ENCODE assay signal across 1 cellular context in the genomic region with DNA sequence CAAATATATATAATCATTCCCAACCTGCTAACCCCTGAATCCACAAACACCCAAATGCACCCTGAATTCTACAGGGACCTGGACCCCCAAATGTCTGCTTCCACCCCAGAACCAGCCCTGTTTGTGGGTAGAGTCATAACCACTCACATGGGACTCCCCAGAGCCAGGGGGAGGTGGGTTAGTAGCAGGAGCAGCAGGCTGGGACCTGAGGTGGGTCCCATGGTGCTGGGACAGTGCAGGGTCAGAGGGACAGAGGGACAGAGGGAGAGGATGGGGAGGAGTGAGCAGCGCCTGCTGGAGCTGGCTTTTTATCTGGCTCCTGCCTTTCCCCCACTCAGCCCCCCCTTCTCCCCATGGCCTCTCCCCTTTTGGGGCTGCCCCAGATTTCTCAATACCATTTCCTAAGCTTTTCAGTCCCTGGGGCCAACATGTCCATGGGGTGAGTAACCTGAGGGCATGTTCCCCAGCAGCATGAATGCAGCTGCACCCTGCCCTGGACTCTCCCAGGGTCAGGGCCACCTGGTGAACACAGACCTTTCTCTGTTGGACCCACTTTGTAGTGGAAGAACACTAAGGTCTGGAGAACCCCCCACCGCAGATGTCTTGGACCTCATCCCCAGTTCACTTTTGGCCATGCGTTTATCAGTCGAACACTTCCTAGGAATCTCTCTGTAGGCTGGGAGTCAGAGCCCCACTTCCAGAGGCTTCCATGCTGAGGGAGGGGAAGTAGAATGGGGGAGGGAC.
TF ChIP-seq lines count a peak whose summit lies in the region.

A gene (minus strand): TSS at position 282 of the 744 bp plus-strand sequence. CDS start 61 bp downstream, at position 221.

TF ChIP-seq in GM23338, 12 proteins besides CTCF, POLR2A, EP300 and RAD21:
- TF ChIP-seq, protein P1, sequence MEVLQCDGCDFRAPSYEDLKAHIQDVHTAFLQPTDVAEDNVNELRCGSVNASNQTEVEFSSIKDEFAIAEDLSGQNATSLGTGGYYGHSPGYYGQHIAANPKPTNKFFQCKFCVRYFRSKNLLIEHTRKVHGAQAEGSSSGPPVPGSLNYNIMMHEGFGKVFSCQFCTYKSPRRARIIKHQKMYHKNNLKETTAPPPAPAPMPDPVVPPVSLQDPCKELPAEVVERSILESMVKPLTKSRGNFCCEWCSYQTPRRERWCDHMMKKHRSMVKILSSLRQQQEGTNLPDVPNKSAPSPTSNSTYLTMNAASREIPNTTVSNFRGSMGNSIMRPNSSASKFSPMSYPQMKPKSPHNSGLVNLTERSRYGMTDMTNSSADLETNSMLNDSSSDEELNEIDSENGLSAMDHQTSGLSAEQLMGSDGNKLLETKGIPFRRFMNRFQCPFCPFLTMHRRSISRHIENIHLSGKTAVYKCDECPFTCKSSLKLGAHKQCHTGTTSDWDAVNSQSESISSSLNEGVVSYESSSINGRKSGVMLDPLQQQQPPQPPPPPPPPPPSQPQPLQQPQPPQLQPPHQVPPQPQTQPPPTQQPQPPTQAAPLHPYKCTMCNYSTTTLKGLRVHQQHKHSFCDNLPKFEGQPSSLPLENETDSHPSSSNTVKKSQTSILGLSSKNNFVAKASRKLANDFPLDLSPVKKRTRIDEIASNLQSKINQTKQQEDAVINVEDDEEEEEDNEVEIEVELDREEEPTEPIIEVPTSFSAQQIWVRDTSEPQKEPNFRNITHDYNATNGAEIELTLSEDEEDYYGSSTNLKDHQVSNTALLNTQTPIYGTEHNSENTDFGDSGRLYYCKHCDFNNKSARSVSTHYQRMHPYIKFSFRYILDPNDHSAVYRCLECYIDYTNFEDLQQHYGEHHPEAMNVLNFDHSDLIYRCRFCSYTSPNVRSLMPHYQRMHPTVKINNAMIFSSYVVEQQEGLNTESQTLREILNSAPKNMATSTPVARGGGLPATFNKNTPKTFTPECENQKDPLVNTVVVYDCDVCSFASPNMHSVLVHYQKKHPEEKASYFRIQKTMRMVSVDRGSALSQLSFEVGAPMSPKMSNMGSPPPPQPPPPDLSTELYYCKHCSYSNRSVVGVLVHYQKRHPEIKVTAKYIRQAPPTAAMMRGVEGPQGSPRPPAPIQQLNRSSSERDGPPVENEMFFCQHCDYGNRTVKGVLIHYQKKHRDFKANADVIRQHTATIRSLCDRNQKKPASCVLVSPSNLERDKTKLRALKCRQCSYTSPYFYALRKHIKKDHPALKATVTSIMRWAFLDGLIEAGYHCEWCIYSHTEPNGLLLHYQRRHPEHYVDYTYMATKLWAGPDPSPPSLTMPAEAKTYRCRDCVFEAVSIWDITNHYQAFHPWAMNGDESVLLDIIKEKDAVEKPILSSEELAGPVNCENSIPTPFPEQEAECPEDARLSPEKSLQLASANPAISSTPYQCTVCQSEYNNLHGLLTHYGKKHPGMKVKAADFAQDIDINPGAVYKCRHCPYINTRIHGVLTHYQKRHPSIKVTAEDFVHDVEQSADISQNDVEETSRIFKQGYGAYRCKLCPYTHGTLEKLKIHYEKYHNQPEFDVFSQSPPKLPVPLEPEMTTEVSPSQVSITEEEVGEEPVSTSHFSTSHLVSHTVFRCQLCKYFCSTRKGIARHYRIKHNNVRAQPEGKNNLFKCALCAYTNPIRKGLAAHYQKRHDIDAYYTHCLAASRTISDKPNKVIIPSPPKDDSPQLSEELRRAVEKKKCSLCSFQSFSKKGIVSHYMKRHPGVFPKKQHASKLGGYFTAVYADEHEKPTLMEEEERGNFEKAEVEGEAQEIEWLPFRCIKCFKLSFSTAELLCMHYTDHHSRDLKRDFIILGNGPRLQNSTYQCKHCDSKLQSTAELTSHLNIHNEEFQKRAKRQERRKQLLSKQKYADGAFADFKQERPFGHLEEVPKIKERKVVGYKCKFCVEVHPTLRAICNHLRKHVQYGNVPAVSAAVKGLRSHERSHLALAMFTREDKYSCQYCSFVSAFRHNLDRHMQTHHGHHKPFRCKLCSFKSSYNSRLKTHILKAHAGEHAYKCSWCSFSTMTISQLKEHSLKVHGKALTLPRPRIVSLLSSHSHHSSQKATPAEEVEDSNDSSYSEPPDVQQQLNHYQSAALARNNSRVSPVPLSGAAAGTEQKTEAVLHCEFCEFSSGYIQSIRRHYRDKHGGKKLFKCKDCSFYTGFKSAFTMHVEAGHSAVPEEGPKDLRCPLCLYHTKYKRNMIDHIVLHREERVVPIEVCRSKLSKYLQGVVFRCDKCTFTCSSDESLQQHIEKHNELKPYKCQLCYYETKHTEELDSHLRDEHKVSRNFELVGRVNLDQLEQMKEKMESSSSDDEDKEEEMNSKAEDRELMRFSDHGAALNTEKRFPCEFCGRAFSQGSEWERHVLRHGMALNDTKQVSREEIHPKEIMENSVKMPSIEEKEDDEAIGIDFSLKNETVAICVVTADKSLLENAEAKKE (CRISPR knock-in tag; IDR thresholded peaks at IDR 0.05) = no peak
- no peak for TF ChIP-seq STAT1 (IDR thresholded peaks at IDR 0.05; ENCODE audit: unreplicated experiment)
- TF ChIP-seq, protein P2, sequence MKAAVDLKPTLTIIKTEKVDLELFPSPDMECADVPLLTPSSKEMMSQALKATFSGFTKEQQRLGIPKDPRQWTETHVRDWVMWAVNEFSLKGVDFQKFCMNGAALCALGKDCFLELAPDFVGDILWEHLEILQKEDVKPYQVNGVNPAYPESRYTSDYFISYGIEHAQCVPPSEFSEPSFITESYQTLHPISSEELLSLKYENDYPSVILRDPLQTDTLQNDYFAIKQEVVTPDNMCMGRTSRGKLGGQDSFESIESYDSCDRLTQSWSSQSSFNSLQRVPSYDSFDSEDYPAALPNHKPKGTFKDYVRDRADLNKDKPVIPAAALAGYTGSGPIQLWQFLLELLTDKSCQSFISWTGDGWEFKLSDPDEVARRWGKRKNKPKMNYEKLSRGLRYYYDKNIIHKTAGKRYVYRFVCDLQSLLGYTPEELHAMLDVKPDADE (IDR thresholded peaks at IDR 0.05) = no peak
- TF ChIP-seq EZH2 (IDR thresholded peaks at IDR 0.05; ENCODE audit: low read depth, unreplicated experiment) = no peak
- TF ChIP-seq EZH2phosphoT487 (IDR thresholded peaks at IDR 0.05; ENCODE audit: unreplicated experiment) = no peak
- TF ChIP-seq NANOG (IDR thresholded peaks at IDR 0.05; ENCODE audit: borderline replicate concordance) = no peak
- no peak for TF ChIP-seq POLR2AphosphoS5 (IDR thresholded peaks at IDR 0.05; ENCODE audit: low read depth)
- TF ChIP-seq JUNB (IDR thresholded peaks at IDR 0.05; ENCODE audit: unreplicated experiment) = no peak
- no peak for TF ChIP-seq CREB1 (CRISPR knock-in tag; IDR thresholded peaks at IDR 0.05; ENCODE audit: low read depth)
- TF ChIP-seq, protein P3, sequence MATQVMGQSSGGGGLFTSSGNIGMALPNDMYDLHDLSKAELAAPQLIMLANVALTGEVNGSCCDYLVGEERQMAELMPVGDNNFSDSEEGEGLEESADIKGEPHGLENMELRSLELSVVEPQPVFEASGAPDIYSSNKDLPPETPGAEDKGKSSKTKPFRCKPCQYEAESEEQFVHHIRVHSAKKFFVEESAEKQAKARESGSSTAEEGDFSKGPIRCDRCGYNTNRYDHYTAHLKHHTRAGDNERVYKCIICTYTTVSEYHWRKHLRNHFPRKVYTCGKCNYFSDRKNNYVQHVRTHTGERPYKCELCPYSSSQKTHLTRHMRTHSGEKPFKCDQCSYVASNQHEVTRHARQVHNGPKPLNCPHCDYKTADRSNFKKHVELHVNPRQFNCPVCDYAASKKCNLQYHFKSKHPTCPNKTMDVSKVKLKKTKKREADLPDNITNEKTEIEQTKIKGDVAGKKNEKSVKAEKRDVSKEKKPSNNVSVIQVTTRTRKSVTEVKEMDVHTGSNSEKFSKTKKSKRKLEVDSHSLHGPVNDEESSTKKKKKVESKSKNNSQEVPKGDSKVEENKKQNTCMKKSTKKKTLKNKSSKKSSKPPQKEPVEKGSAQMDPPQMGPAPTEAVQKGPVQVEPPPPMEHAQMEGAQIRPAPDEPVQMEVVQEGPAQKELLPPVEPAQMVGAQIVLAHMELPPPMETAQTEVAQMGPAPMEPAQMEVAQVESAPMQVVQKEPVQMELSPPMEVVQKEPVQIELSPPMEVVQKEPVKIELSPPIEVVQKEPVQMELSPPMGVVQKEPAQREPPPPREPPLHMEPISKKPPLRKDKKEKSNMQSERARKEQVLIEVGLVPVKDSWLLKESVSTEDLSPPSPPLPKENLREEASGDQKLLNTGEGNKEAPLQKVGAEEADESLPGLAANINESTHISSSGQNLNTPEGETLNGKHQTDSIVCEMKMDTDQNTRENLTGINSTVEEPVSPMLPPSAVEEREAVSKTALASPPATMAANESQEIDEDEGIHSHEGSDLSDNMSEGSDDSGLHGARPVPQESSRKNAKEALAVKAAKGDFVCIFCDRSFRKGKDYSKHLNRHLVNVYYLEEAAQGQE (IDR thresholded peaks at IDR 0.05; ENCODE audit: unreplicated experiment) = no peak
TF ChIP-seq in GM23338: peak in this region for 0.
